In genomic region chr11:109027851-109028250, GRCh38 we compare ENCODE assay signal across 26 cellular contexts.
"Had no signal": no experiment of that assay in that cellular context is flagged by ENCODE, and none has a peak within 500 bp of the region (broad histone marks: within the 10 kb centered on the region; RNA-seq: fewer than 3 reads in every experiment).

No MANE protein-coding gene starts in this region.

- H3K27ac ChIP-seq: coronary artery, dorsolateral prefrontal cortex, heart left ventricle, left ventricle myocardium inferior, neutrophil, right lobe of liver, skin epidermis, uterus had no signal

- H3K4me1 ChIP-seq: heart left ventricle, left ventricle myocardium inferior, right lobe of liver, uterus had no signal

- DNase-seq: activated CD4-positive, alpha-beta T cell treated with anti-CD3 and anti-CD28 coated beads for 1 hour; activated CD4-positive, alpha-beta T cell treated with anti-CD3 and anti-CD28 coated beads, Interleukin-2, amount 50 U/mL, for 1 hour; activated CD8-positive, alpha-beta T cell treated with anti-CD3 and anti-CD28 coated beads for 36 hours; activated naive CD8-positive, alpha-beta T cell treated with anti-CD3 and anti-CD28 coated beads, Interleukin-2, amount 50 U/mL, for 24 hours; activated T-cell treated with anti-CD3 and anti-CD28 coated beads, Interleukin-2, amount 50 U/mL, for 48 hours; amygdala; dorsolateral prefrontal cortex; effector memory CD4-positive, alpha-beta T cell; foreskin fibroblast; heart left ventricle; hypothalamus; immature natural killer cell; kidney; left ventricle myocardium inferior; nephron progenitor cell; right lobe of liver; stimulated activated CD4-positive, alpha-beta T cell treated with anti-CD3 and anti-CD28 coated beads, Interleukin-1b, Interleukin-23, amount 100 ng/mL, for 48 hours; stimulated activated CD4-positive, alpha-beta T cell treated with anti-CD3 and anti-CD28 coated beads, Interleukin-4, amount 100 ng/mL, for 4 hours; stimulated activated CD8-positive, alpha-beta memory T cell treated with anti-CD3 and anti-CD28 coated beads, Interleukin-4, amount 100 ng/mL, for 48 hours; stimulated activated naive CD8-positive, alpha-beta T cell treated with anti-CD3 and anti-CD28 coated beads, Interleukin-15, amount 100 ng/mL, for 72 hours; substantia nigra; T1000; uterus had no signal

- H3K36me3 ChIP-seq: heart left ventricle, left ventricle myocardium inferior, neutrophil, right lobe of liver, uterus had no signal

- H3K27me3 ChIP-seq: dorsolateral prefrontal cortex, heart left ventricle, neutrophil, right lobe of liver, uterus had no signal

- H3K9me3 ChIP-seq: neutrophil, right lobe of liver, uterus had no signal

- H3K4me3 ChIP-seq: coronary artery, dorsolateral prefrontal cortex, heart left ventricle, left ventricle myocardium inferior, right lobe of liver, skin epidermis, uterus had no signal
